ENCODE assay signal across 18 cellular contexts in genomic region chr6:34970487-34970886, GRCh38.
"Had no signal": no experiment of that assay in that cellular context is flagged by ENCODE, and none has a peak within 500 bp of the region (broad histone marks: within the 10 kb centered on the region; RNA-seq: fewer than 3 reads in every experiment).

No MANE protein-coding gene starts in this region.

- H3K4me3 ChIP-seq: cardiac muscle cell, heart right ventricle, left lung, thyroid gland had no signal

- H3K27me3 ChIP-seq: cardiac muscle cell, heart right ventricle, left lung, thyroid gland had no signal

- H3K4me1 Mint-ChIP-seq: activated CD4-positive, alpha-beta T cell treated with anti-CD3 and anti-CD28 coated beads for 36 hours; WTC11 had no signal

- H3K9me3 Mint-ChIP-seq: activated T-helper 1 cell treated with anti-CD3 and anti-CD28 coated beads, Interleukin-12 subunit alpha, Interleukin-12 subunit beta, Interleukin-2, Interleukin-4 antibody, amounts not matched to agents 30 ng/mL and 10 ng/mL and 1 ng/mL, durations not matched to agents 14 hours and 24 hours and 36 hours; WTC11 had no signal

- H3K4me3 Mint-ChIP-seq: activated CD4-positive, alpha-beta T cell treated with anti-CD3 and anti-CD28 coated beads for 36 hours; activated naive CD8-positive, alpha-beta T cell; activated T-helper 1 cell treated with anti-CD3 and anti-CD28 coated beads, Interleukin-12 subunit alpha, Interleukin-12 subunit beta, Interleukin-2, Interleukin-4 antibody, amounts not matched to agents 30 ng/mL and 10 ng/mL and 1 ng/mL, durations not matched to agents 14 hours and 24 hours and 36 hours; WTC11 had no signal

- ATAC-seq: heart right ventricle, left lung, WTC11 had no signal

- H3K27ac ChIP-seq: cardiac muscle cell, epithelial cell of prostate, heart right ventricle, left lung, thyroid gland had no signal

- H3K27me3 Mint-ChIP-seq: activated CD4-positive, alpha-beta T cell treated with anti-CD3 and anti-CD28 coated beads for 36 hours; activated naive CD8-positive, alpha-beta T cell had no signal

- DNase-seq: activated CD4-positive, alpha-beta T cell treated with anti-CD3 and anti-CD28 coated beads for 36 hours; activated CD4-positive, alpha-beta T cell treated with anti-CD3 and anti-CD28 coated beads, Interleukin-2, amount 50 U/mL, for 48 hours; activated T-cell treated with anti-CD3 and anti-CD28 coated beads for 4 hours; dermis blood vessel endothelial cell; effector memory CD4-positive, alpha-beta T cell; heart right ventricle; left lung; midbrain; occipital lobe; stimulated activated CD4-positive, alpha-beta T cell treated with anti-CD3 and anti-CD28 coated beads, Interleukin-12 subunit alpha, Interleukin-12 subunit beta, amount 100 ng/mL, for 4 hours; stimulated activated CD4-positive, alpha-beta T cell treated with anti-CD3 and anti-CD28 coated beads, Interleukin-1b, Interleukin-23, amount 100 ng/mL, for 48 hours; stimulated activated naive CD4-positive, alpha-beta T cell treated with Interleukin-2 at 50 U/mL for 16 hours; thyroid gland had no signal

- H3K4me1 ChIP-seq: left lung, thyroid gland had no signal

- H3K9me3 ChIP-seq: left lung, thyroid gland had no signal

- H3K27ac Mint-ChIP-seq: activated CD4-positive, alpha-beta T cell treated with anti-CD3 and anti-CD28 coated beads for 36 hours; activated naive CD8-positive, alpha-beta T cell; activated T-helper 1 cell treated with anti-CD3 and anti-CD28 coated beads, Interleukin-12 subunit alpha, Interleukin-12 subunit beta, Interleukin-2, Interleukin-4 antibody, amounts not matched to agents 30 ng/mL and 10 ng/mL and 1 ng/mL, durations not matched to agents 14 hours and 24 hours and 36 hours had no signal
